ENCODE assay signal across 9 cellular contexts in the genomic region with DNA sequence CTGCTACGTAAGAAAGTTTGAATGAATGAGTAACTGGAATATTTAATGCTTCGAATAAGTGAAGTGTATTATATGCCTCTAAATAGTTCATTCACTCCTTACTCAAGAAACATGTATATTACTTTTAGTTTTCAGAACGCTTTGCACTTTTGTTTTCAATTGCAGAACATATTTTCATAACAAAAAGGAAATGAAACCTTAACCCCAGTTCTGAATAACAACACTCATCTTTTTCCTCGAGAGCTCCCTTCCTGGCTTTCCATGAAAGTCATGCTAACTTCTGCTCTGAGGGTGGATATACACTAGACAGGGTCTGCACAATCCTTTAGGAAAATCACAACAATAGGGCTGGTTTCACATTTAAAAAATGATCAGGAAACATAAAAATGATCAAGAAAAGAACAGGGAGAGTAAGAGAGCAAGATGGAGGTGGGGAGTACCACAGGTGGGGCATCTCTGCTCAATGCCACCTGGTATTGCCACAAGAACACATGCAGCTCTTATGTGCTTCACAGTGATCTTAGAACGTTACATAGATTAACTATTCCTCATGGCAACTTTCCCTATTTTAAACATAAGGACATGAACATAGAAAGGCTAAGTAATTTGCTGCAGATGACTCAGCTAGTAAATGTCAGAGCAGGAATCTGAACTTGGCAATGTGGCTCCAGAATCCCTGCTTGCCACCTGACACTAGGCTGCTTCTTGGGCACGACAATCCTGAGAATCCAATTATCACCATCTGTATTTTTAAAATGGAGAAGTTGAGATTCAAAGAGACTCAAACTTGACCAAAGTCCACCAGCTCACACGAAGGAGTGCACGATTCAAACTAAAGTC.
A peak's percentile ranks its signal among the peaks of the same experiment; 100 is the strongest.
DNase-seq lines count a peak whose midpoint lies in the region; ATAC-seq and TF ChIP-seq lines count a peak whose summit lies in the region.
"Had no signal": no experiment of that assay in that cellular context is flagged by ENCODE, and none has a peak within 500 bp of the region (broad histone marks: within the 10 kb centered on the region; RNA-seq: fewer than 3 reads in every experiment).

No MANE protein-coding gene starts in this region.

- no TSS peak for BruUV-seq in Caco-2 (replicated peaks; lab: Mats Ljungman, UMichigan)

- peaks cover 23 to 36% of the 10 kb centered on the region in 2 donors for H3K4me1 Mint-ChIP-seq in natural killer cell
- H3K4me1 Mint-ChIP-seq in natural killer cell treated with Interleukin-12 subunit alpha and Interleukin-12 subunit beta and Interleukin-15 and Interleukin-18, amount 100 ng/mL, for 72 hours (ENCODE audit: low read depth in 2 of 2), result peaks cover 6 to 15% of the 10 kb centered on the region in 2 donors
- H3K4me1 Mint-ChIP-seq in stimulated activated naive CD8-positive, alpha-beta T cell treated with anti-CD3 and anti-CD28 coated beads, Interleukin-15, amount 100 ng/mL, for 72 hours, result peaks cover 6% of the 10 kb centered on the region
- peaks cover 16% of the 10 kb centered on the region for H3K4me1 Mint-ChIP-seq in Caco-2 (ENCODE audit: low read depth, unreplicated experiment)

- H3K36me3 Mint-ChIP-seq in natural killer cell (peaks cover 34% of the 10 kb centered on the region), Caco-2 (ENCODE audit: insufficient read depth, unreplicated experiment) (peaks cover under 1% of the 10 kb centered on the region)
- peaks cover 63% of the 10 kb centered on the region for H3K36me3 Mint-ChIP-seq in natural killer cell treated with Interleukin-12 subunit alpha and Interleukin-12 subunit beta and Interleukin-15 and Interleukin-18, amount 100 ng/mL, for 72 hours

- peak overlapping the region; percentile 51 for H3K27ac ChIP-seq in temporal lobe (ENCODE audit: low read depth, low read length)
- H3K27ac ChIP-seq: prostate gland had no signal

- intact Hi-C loops in natural killer cell (cut with micrococcal nuclease), result no loop called here
- intact Hi-C loops in Caco-2 (cut with micrococcal nuclease; ENCODE audit: unreplicated experiment), result no loop called here

- no peaks in the 10 kb centered on the region for H3K36me3 ChIP-seq in Caco-2 (ENCODE audit: control insufficient read depth, insufficient read depth, low read length)
- H3K36me3 ChIP-seq: prostate gland had no signal

- peaks cover 28% of the 10 kb centered on the region for H3K4me1 ChIP-seq in Caco-2

- POLR2A ChIA-PET in Caco-2 (lab: Charles Lee), result no interaction called here

- H3K4me3 ChIP-seq in Caco-2 (ENCODE audit: low read depth, low read length), result no peak overlapping the region
- H3K4me3 ChIP-seq: prostate gland had no signal

- no peaks in the 10 kb centered on the region for H3K27me3 ChIP-seq in Caco-2 (replicated peaks; ENCODE audit: control insufficient read depth, insufficient read depth, low read length)

- peak overlapping the region; percentile 31 to 70 for H3K27ac Mint-ChIP-seq in natural killer cell
- H3K27ac Mint-ChIP-seq in natural killer cell treated with Interleukin-12 subunit alpha and Interleukin-12 subunit beta and Interleukin-15 and Interleukin-18, amount 100 ng/mL, for 72 hours, result no peak overlapping the region
- no peak overlapping the region for H3K27ac Mint-ChIP-seq in stimulated activated naive CD8-positive, alpha-beta T cell treated with anti-CD3 and anti-CD28 coated beads, Interleukin-15, amount 100 ng/mL, for 72 hours
- H3K27ac Mint-ChIP-seq in Caco-2 (ENCODE audit: unreplicated experiment), result no peak overlapping the region

- CTCF ChIA-PET in Caco-2 (lab: Charles Lee), result no interaction called here

- no peaks in the 10 kb centered on the region for H3K27me3 Mint-ChIP-seq in natural killer cell (ENCODE audit: low read depth in 2 of 2)
- no peaks in the 10 kb centered on the region for H3K27me3 Mint-ChIP-seq in natural killer cell treated with Interleukin-12 subunit alpha and Interleukin-12 subunit beta and Interleukin-15 and Interleukin-18, amount 100 ng/mL, for 72 hours
- H3K27me3 Mint-ChIP-seq in stimulated activated naive CD8-positive, alpha-beta T cell treated with anti-CD3 and anti-CD28 coated beads, Interleukin-15, amount 100 ng/mL, for 72 hours, result no peaks in the 10 kb centered on the region
- H3K27me3 Mint-ChIP-seq in Caco-2 (ENCODE audit: insufficient read depth, unreplicated experiment), result no peaks in the 10 kb centered on the region

- DNase-seq in natural killer cell (no peak), Caco-2 (no peak), mucosa of gallbladder (ENCODE audit: low spot score) (no peak)
- no peak for DNase-seq in natural killer cell treated with Interleukin-12 subunit alpha and Interleukin-12 subunit beta and Interleukin-15 and Interleukin-18, amount 100 ng/mL, for 72 hours (ENCODE audit: low spot score)
- no peak for DNase-seq in stimulated activated naive CD8-positive, alpha-beta T cell treated with anti-CD3 and anti-CD28 coated beads, Interleukin-15, amount 100 ng/mL, for 72 hours

- TF ChIP-seq CTCF in natural killer cell (IDR thresholded peaks at IDR 0.05), result no peak
- TF ChIP-seq CTCF in Caco-2 (IDR thresholded peaks at IDR 0.05; ENCODE audit: insufficient read depth in 1 of 2, low read depth in 1 of 2, low read length in 1 of 2, severe bottlenecking in 1 of 2, unreplicated experiment in 1 of 2), result no peak

- H3K9me3 Mint-ChIP-seq in natural killer cell (peaks cover 6 to 17% of the 10 kb centered on the region in 2 donors), Caco-2 (ENCODE audit: unreplicated experiment) (peaks cover 54% of the 10 kb centered on the region)
- H3K9me3 Mint-ChIP-seq in natural killer cell treated with Interleukin-12 subunit alpha and Interleukin-12 subunit beta and Interleukin-15 and Interleukin-18, amount 100 ng/mL, for 72 hours, result peaks cover 14% of the 10 kb centered on the region
- peaks cover 47 to 62% of the 10 kb centered on the region in 2 donors for H3K9me3 Mint-ChIP-seq in stimulated activated naive CD8-positive, alpha-beta T cell treated with anti-CD3 and anti-CD28 coated beads, Interleukin-15, amount 100 ng/mL, for 72 hours

- H3K4me3 Mint-ChIP-seq in natural killer cell (no peak overlapping the region), Caco-2 (ENCODE audit: unreplicated experiment) (no peak overlapping the region)
- H3K4me3 Mint-ChIP-seq in natural killer cell treated with Interleukin-12 subunit alpha and Interleukin-12 subunit beta and Interleukin-15 and Interleukin-18, amount 100 ng/mL, for 72 hours, result no peak overlapping the region
- no peak overlapping the region for H3K4me3 Mint-ChIP-seq in stimulated activated naive CD8-positive, alpha-beta T cell treated with anti-CD3 and anti-CD28 coated beads, Interleukin-15, amount 100 ng/mL, for 72 hours

- peaks cover 17% of the 10 kb centered on the region; the same call in 1 of the 2 replicates for H3K9me3 ChIP-seq in Caco-2
- H3K9me3 ChIP-seq: prostate gland had no signal

- ATAC-seq in natural killer cell, result no peak
- ATAC-seq in natural killer cell treated with Interleukin-12 subunit alpha and Interleukin-12 subunit beta and Interleukin-15 and Interleukin-18, amount 100 ng/mL, for 72 hours, result no peak
- peak; percentile 60 for ATAC-seq in GM21825 (IDR thresholded peaks at IDR 0.05; ENCODE audit: unreplicated experiment)
- peak; percentile 50 for ATAC-seq in HG03571 (IDR thresholded peaks at IDR 0.05; ENCODE audit: unreplicated experiment)
- ATAC-seq in stimulated activated naive CD8-positive, alpha-beta T cell treated with anti-CD3 and anti-CD28 coated beads, Interleukin-15, amount 100 ng/mL, for 72 hours, result no peak

Comparison
In these comparisons a context has a peak if more than half of its experiments do, and no peak if none do; other contexts are left out.
1. H3K27ac Mint-ChIP-seq: peak in natural killer cell (2 of 2); none in natural killer cell treated with Interleukin-12 subunit alpha and Interleukin-12 subunit beta and Interleukin-15 and Interleukin-18, amount 100 ng/mL, for 72 hours (0 of 2), stimulated activated naive CD8-positive, alpha-beta T cell treated with anti-CD3 and anti-CD28 coated beads, Interleukin-15, amount 100 ng/mL, for 72 hours (0 of 2) and Caco-2 (single experiment).
2. ATAC-seq: peak in GM21825 (single experiment) and HG03571 (single experiment); none in natural killer cell (0 of 3), natural killer cell treated with Interleukin-12 subunit alpha and Interleukin-12 subunit beta and Interleukin-15 and Interleukin-18, amount 100 ng/mL, for 72 hours (0 of 2) and stimulated activated naive CD8-positive, alpha-beta T cell treated with anti-CD3 and anti-CD28 coated beads, Interleukin-15, amount 100 ng/mL, for 72 hours (single experiment).